8 cellular contexts compared by ENCODE assay signal in genomic region chr1:61081637-61082335, GRCh38. TPM values are rescaled to one million over a fixed set of nuclear protein-coding genes. Genes with fewer than 3 reads are reported as not detected.
A peak's percentile ranks its signal among the peaks of the same experiment; 100 is the strongest.
DNase-seq lines count a peak whose midpoint lies in the region; ATAC-seq and TF ChIP-seq lines count a peak whose summit lies in the region.

No MANE protein-coding gene starts in this region.

- TF ChIP-seq CTCF in GM12864 (IDR thresholded peaks at IDR 0.05; ENCODE audit: low read depth, low read length, missing control alignments) = no peak
- TF ChIP-seq CTCF in epithelial cell of esophagus (IDR thresholded peaks at IDR 0.05; ENCODE audit: insufficient read depth, low read depth, low read length, missing control alignments) = no peak

- ATAC-seq in HG03095 (IDR thresholded peaks at IDR 0.05; ENCODE audit: unreplicated experiment) = no peak
- ATAC-seq in HG03520 (IDR thresholded peaks at IDR 0.05; ENCODE audit: unreplicated experiment) = no peak

- H3K4me1 ChIP-seq in mucosa of rectum (ENCODE audit: control insufficient read depth in 2 of 2, insufficient read depth in 2 of 2, low read length in 2 of 2) (peaks cover 27 to 34% of the 10 kb centered on the region in 2 donors), stomach smooth muscle (ENCODE audit: control insufficient read depth, insufficient read depth, low read length) (peaks cover 35% of the 10 kb centered on the region)

- peak overlapping the region; percentile 35 to 64 for H3K9ac ChIP-seq in mucosa of rectum (ENCODE audit: low read depth in 1 of 2, low read length in 2 of 2)
- peak overlapping the region; percentile 68 to 72 for H3K9ac ChIP-seq in stomach smooth muscle (ENCODE audit: low read length in 2 of 2)

- H3K27ac ChIP-seq in mucosa of rectum (ENCODE audit: low read depth in 2 of 2, low read length in 2 of 2) (peak overlapping the region; percentile 67 to 85), stomach smooth muscle (ENCODE audit: low read length) (peak overlapping the region; percentile 66)

- no peaks in the 10 kb centered on the region for H3K27me3 ChIP-seq in mucosa of rectum (ENCODE audit: control insufficient read depth in 2 of 2, insufficient read depth in 2 of 2, low read length in 2 of 2)
- H3K27me3 ChIP-seq in stomach smooth muscle (ENCODE audit: control insufficient read depth in 1 of 2, insufficient read depth in 2 of 2, low read length in 2 of 2) = no peaks in the 10 kb centered on the region

- DNase-seq in GM12864 (ENCODE audit: low read depth) = no peak
- DNase-seq in NCI-H460 (ENCODE audit: extremely low read depth, low read depth) = peak; percentile 59
- peak; percentile 47 for DNase-seq in activated T-cell treated with anti-CD3 and anti-CD28 coated beads for 4 hours
- DNase-seq in epithelial cell of esophagus (ENCODE audit: low read depth) = peak; percentile 54

- H3K36me3 ChIP-seq in mucosa of rectum (ENCODE audit: control insufficient read depth in 2 of 2, insufficient read depth in 2 of 2, low read length in 2 of 2) (no peaks in the 10 kb centered on the region), stomach smooth muscle (ENCODE audit: control insufficient read depth in 2 of 2, insufficient read depth in 2 of 2, low read length in 2 of 2) (no peaks in the 10 kb centered on the region)

- H3K9me3 ChIP-seq in mucosa of rectum (ENCODE audit: control insufficient read depth in 2 of 2, low read length in 2 of 2) (no peaks in the 10 kb centered on the region), stomach smooth muscle (ENCODE audit: control insufficient read depth in 2 of 2, low read length in 2 of 2) (no peaks in the 10 kb centered on the region)

- H3K4me3 ChIP-seq in GM12864 (ENCODE audit: low read depth, low read length) = peak overlapping the region; percentile 60
- H3K4me3 ChIP-seq in epithelial cell of esophagus (ENCODE audit: low read length) = peak overlapping the region; percentile 85
- peak overlapping the region; percentile 75 to 94 for H3K4me3 ChIP-seq in mucosa of rectum (ENCODE audit: low read length in 2 of 2)
- peak overlapping the region; percentile 86 to 90 for H3K4me3 ChIP-seq in stomach smooth muscle (ENCODE audit: low read length in 2 of 2)

RNA-seq across cellular contexts. Expression of gene NFIA, which starts 0.6 kb away (rescaled TPM):
- total RNA-seq in NCI-H460 (2014; rRNA removed; shearing (Covaris generic)) = 15.1 and 16.9 TPM in 2 replicates
- polyA plus RNA-seq in NCI-H460 (2014; cell fraction: nucleus; rRNA removed) = 5.7 and 7.4 TPM in 2 replicates
